ENCODE assay signal across 30 cellular contexts in genomic region chr15:93043621-93044300, GRCh38. TPM values are rescaled to one million over a fixed set of nuclear protein-coding genes. Genes with fewer than 3 reads are reported as not detected.
DNase-seq lines count a peak whose midpoint lies in the region; ATAC-seq and TF ChIP-seq lines count a peak whose summit lies in the region.
"Had no signal": no experiment of that assay in that cellular context is flagged by ENCODE, and none has a peak within 500 bp of the region (broad histone marks: within the 10 kb centered on the region; RNA-seq: fewer than 3 reads in every experiment).

No MANE protein-coding gene starts in this region.

- no peaks in the 10 kb centered on the region for H3K4me1 ChIP-seq in GM23338 (ENCODE audit: insufficient read depth)
- H3K4me1 ChIP-seq in HEK293 (ENCODE audit: control insufficient read depth, insufficient read depth, low read length) = no peaks in the 10 kb centered on the region
- H3K4me1 ChIP-seq in endodermal cell (ENCODE audit: control insufficient read depth, insufficient read depth, low read length) = no peaks in the 10 kb centered on the region
- H3K4me1 ChIP-seq: adrenal gland, body of pancreas, Caco-2, left ventricle myocardium inferior had no signal

- no peaks in the 10 kb centered on the region for H3K9me2 ChIP-seq in GM23338 (ENCODE audit: insufficient read depth)

- no peak overlapping the region for H3K4me2 ChIP-seq in GM23338

- H3K4me1 Mint-ChIP-seq in GM23338 (peaks cover 3% of the 10 kb centered on the region; the same call in 1 of the 3 replicates), endodermal cell (no peaks in the 10 kb centered on the region)

- H3K79me2 ChIP-seq in GM23338 (replicated peaks; ENCODE audit: insufficient read depth) = no peaks in the 10 kb centered on the region

- H3K9ac ChIP-seq in endodermal cell (ENCODE audit: extremely low read depth, low read length, poor library complexity, severe bottlenecking) = no peak overlapping the region

- no peaks in the 10 kb centered on the region for H3K9me3 ChIP-seq in HEK293 (ENCODE audit: control insufficient read depth, insufficient read depth, low read depth, low read length)
- peaks cover 13% of the 10 kb centered on the region for H3K9me3 ChIP-seq in endodermal cell (ENCODE audit: control insufficient read depth, low read length)
- H3K9me3 ChIP-seq: adrenal gland, prostate gland, testis had no signal

- intact Hi-C loops in posterior vena cava (cut with DNase I) = no loop called here

- H3K27ac ChIP-seq in GM23338 (ENCODE audit: low read depth) (no peak overlapping the region), HEK293 (ENCODE audit: extremely low read depth, low read depth, low read length) (no peak overlapping the region), endodermal cell (ENCODE audit: low read depth, low read length) (peak overlapping the region; percentile 24), RWPE1 (no peak overlapping the region)
- H3K27ac ChIP-seq: adrenal gland, body of pancreas, C4-2B, left ventricle myocardium inferior, prostate gland, SK-N-MC had no signal

- TF ChIP-seq CTCF in GM23338 (conservative IDR thresholded peaks at IDR 0.05; ENCODE audit: low read depth in 2 of 2) = no peak
- TF ChIP-seq CTCF in HEK293 (tag by site-specific recombination; IDR thresholded peaks at IDR 0.05) = no peak
- no peak for TF ChIP-seq CTCF in endodermal cell (conservative IDR thresholded peaks at IDR 0.05)
- no peak for TF ChIP-seq CTCF in RWPE1 (conservative IDR thresholded peaks at IDR 0.05; ENCODE audit: low read depth)

- 83 to 91% methylated on average over 6 to 12 of the region's 12 CpGs for whole genome bisulfite sequencing in endodermal cell (ENCODE audit: insufficient coverage in 1 of 2, insufficient read length in 1 of 2), 2 experiments

- H3K27me3 ChIP-seq in GM23338 (ENCODE audit: insufficient read depth) (no peaks in the 10 kb centered on the region), endodermal cell (ENCODE audit: control insufficient read depth, insufficient read depth, low read length, poor library complexity, severe bottlenecking) (no peaks in the 10 kb centered on the region)
- H3K27me3 ChIP-seq: adrenal gland, body of pancreas, testis had no signal

- H3K27ac Mint-ChIP-seq in GM23338 (no peak overlapping the region), endodermal cell (no peak overlapping the region)
- H3K27ac Mint-ChIP-seq: activated CD8-positive, alpha-beta memory T cell treated with anti-CD3 and anti-CD28 coated beads, Interleukin-2, amount 10 ng/mL, durations not matched to agents 7 days and 5 days; activated naive CD4-positive, alpha-beta T cell treated with anti-CD3 and anti-CD28 coated beads for 36 hours had no signal

- H3F3A ChIP-seq in GM23338 (replicated peaks; ENCODE audit: low read depth) = no peaks in the 10 kb centered on the region

- CTCF ChIA-PET in HEK293 (lab: Yijun Ruan, JAX) (no interaction called here), RWPE1 (lab: Yijun Ruan, JAX) (interaction anchor here (0.5 to 0.6 kb wide), 2 partner anchors 16 to 459 kb away, joined by 3 read pairs; no protein-coding TSS in a partner anchor)

- peaks cover 6% of the 10 kb centered on the region; the same call in 1 of the 2 replicates for H4K20me1 ChIP-seq in GM23338 (replicated peaks; ENCODE audit: insufficient read depth)

- H3K36me3 ChIP-seq in GM23338 (ENCODE audit: insufficient read depth) (peaks cover 3% of the 10 kb centered on the region; the same call in 1 of the 2 replicates), HEK293 (ENCODE audit: control insufficient read depth in 2 of 2, insufficient read depth in 1 of 2, low read length in 2 of 2) (peaks cover 0 to 42% of the 10 kb centered on the region in 2 experiments; a peak in 1 of 3 replicates), endodermal cell (ENCODE audit: control insufficient read depth, insufficient read depth, low read length) (peaks cover 43% of the 10 kb centered on the region)
- H3K36me3 ChIP-seq: adrenal gland, prostate gland had no signal

- peaks cover 66% of the 10 kb centered on the region for H3K36me3 Mint-ChIP-seq in GM23338 (ENCODE audit: low read depth)
- peaks cover 65% of the 10 kb centered on the region for H3K36me3 Mint-ChIP-seq in endodermal cell (ENCODE audit: low read depth)
- H3K36me3 Mint-ChIP-seq: activated CD8-positive, alpha-beta memory T cell treated with anti-CD3 and anti-CD28 coated beads, Interleukin-2, amount 10 ng/mL, durations not matched to agents 7 days and 5 days had no signal

- H2AFZ ChIP-seq in GM23338 = no peak overlapping the region

- peaks cover 19% of the 10 kb centered on the region for H3K9me3 Mint-ChIP-seq in GM23338
- peaks cover 16% of the 10 kb centered on the region for H3K9me3 Mint-ChIP-seq in endodermal cell

- ATAC-seq in GM23338 (peak; percentile 20), HG03159 (IDR thresholded peaks at IDR 0.05; ENCODE audit: unreplicated experiment) (no peak)
- ATAC-seq: activated CD8-positive, alpha-beta memory T cell treated with anti-CD3 and anti-CD28 coated beads, Interleukin-2, amount 10 ng/mL, durations not matched to agents 7 days and 5 days; activated T-cell treated with anti-CD3 and anti-CD28 coated beads, Interleukin-2, amount 50 U/mL, for 4 hours; body of pancreas had no signal

- peaks cover 16% of the 10 kb centered on the region for H3K27me3 Mint-ChIP-seq in GM23338 (ENCODE audit: insufficient read depth, low read depth, poor library complexity)
- no peaks in the 10 kb centered on the region for H3K27me3 Mint-ChIP-seq in endodermal cell (ENCODE audit: insufficient read depth)
- H3K27me3 Mint-ChIP-seq: activated CD8-positive, alpha-beta memory T cell treated with anti-CD3 and anti-CD28 coated beads, Interleukin-2, amount 10 ng/mL, durations not matched to agents 7 days and 5 days had no signal

- POLR2A ChIA-PET in HEK293 (lab: Yijun Ruan, JAX) = no interaction called here
- POLR2A ChIA-PET in RWPE1 (lab: Yijun Ruan, JAX; ENCODE audit: low non-redundant PET) = no interaction called here

- H3K4me3 Mint-ChIP-seq in GM23338 = no peak overlapping the region
- H3K4me3 Mint-ChIP-seq in endodermal cell = no peak overlapping the region
- H3K4me3 Mint-ChIP-seq: activated CD8-positive, alpha-beta memory T cell treated with anti-CD3 and anti-CD28 coated beads, Interleukin-2, amount 10 ng/mL, durations not matched to agents 7 days and 5 days; activated naive CD4-positive, alpha-beta T cell treated with anti-CD3 and anti-CD28 coated beads for 36 hours; activated T-cell treated with anti-CD3 and anti-CD28 coated beads, Interleukin-2, amount 50 U/mL, for 4 hours had no signal

- DNase-seq in GM23338 (ENCODE audit: low spot score) (no peak), endodermal cell (no peak), posterior vena cava (ENCODE audit: low spot score) (peak; percentile 58), RWPE1 (ENCODE audit: low spot score) (no peak), GM19238 (ENCODE audit: insufficient read length, low spot score) (no peak), NCI-H748 (lab: John Stamatoyannopoulos, UW; ENCODE audit: unreplicated experiment) (no peak)
- DNase-seq: activated CD8-positive, alpha-beta memory T cell treated with anti-CD3 and anti-CD28 coated beads, Interleukin-2, amount 10 ng/mL, durations not matched to agents 7 days and 5 days; activated naive CD4-positive, alpha-beta T cell treated with anti-CD3 and anti-CD28 coated beads for 36 hours; activated T-cell treated with anti-CD3 and anti-CD28 coated beads, Interleukin-2, amount 50 U/mL, for 4 hours; adrenal gland; body of pancreas; Caco-2; cerebellar nuclear complex; DND-41; left ventricle myocardium inferior; NCI-H1092; NCI-H1694 treated with DMSO at 0.1 percent for 48 hours; NCI-H446; NCI-H774; stimulated activated naive CD4-positive, alpha-beta T cell; testis had no signal

- H3K4me3 ChIP-seq in GM23338 (no peak overlapping the region), HEK293 (ENCODE audit: low read depth, low read length) (no peak overlapping the region), endodermal cell (ENCODE audit: low read length) (no peak overlapping the region)
- H3K4me3 ChIP-seq: adrenal gland, body of pancreas, left ventricle myocardium inferior, prostate gland, SK-N-MC, skin epidermis, testis had no signal

TF ChIP-seq in GM23338, 12 proteins besides CTCF, POLR2A, EP300 and RAD21 (continues in another document):
- no peak for TF ChIP-seq ZNF114 (CRISPR knock-in tag; IDR thresholded peaks at IDR 0.05)

TF ChIP-seq in HEK293, 187 proteins besides CTCF, POLR2A, EP300 and RAD21:
- TF ChIP-seq ZNF600 (tag by site-specific recombination; IDR thresholded peaks at IDR 0.05) (peak; percentile 43; the same call in 1 of the 2 replicates), ZNF658 (tag by site-specific recombination; IDR thresholded peaks at IDR 0.05) (no peak), ZNF223 (tag by site-specific recombination; IDR thresholded peaks at IDR 0.05) (no peak), KLF17 (tag by site-specific recombination; IDR thresholded peaks at IDR 0.05) (peak; percentile 81)

RNA-seq across cellular contexts. Expression of gene RGMA, which starts 45.2 kb away (rescaled TPM):
- total RNA-seq in GM23338 (2014; rRNA removed; shearing (Covaris generic)) = 24.6 and 34.2 TPM in 2 replicates
- polyA plus RNA-seq in GM23338 (2016; fragmentation: Nextera tagmentation; extraction: Ambion mirVana) = 36.5 and 36.6 TPM in 2 replicates
- 10 to 100 TPM; 37.7 to 67.1 TPM for total RNA-seq in endodermal cell
- polyA plus RNA-seq in endodermal cell (2013, experiment 1 of 2) = 64.3 TPM
- 48.1 TPM for polyA plus RNA-seq in endodermal cell (2013, experiment 2 of 2)
- 10 to 100 TPM; 20.3 to 33.9 TPM for total RNA-seq in posterior vena cava
- total RNA-seq: HT-29; RPMI7951; T-helper 1 cell treated with Interleukin-12 subunit alpha and Interleukin-12 subunit beta and Interleukin-4 antibody, amounts not matched to agents 30 ng/mL and 1 ng/mL, for 36 hours had no signal
